8 cellular contexts compared by ENCODE assay signal in genomic region chr1:162497723-162498441, GRCh38. TPM values are rescaled to one million over a fixed set of nuclear protein-coding genes. Genes with fewer than 3 reads are reported as not detected.
DNase-seq lines count a peak whose midpoint lies in the region; ATAC-seq and TF ChIP-seq lines count a peak whose summit lies in the region.

A gene with protein sequence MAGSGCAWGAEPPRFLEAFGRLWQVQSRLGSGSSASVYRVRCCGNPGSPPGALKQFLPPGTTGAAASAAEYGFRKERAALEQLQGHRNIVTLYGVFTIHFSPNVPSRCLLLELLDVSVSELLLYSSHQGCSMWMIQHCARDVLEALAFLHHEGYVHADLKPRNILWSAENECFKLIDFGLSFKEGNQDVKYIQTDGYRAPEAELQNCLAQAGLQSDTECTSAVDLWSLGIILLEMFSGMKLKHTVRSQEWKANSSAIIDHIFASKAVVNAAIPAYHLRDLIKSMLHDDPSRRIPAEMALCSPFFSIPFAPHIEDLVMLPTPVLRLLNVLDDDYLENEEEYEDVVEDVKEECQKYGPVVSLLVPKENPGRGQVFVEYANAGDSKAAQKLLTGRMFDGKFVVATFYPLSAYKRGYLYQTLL (plus strand): TSS chr1:162497818. CDS start chr1:162498001, 183 bp downstream.

- H3K4me3 ChIP-seq in AG04449 (ENCODE audit: low read depth, low read length) (peak within 1 kb of the TSS; percentile 94), iPS-18c (ENCODE audit: insufficient read depth, low read depth, low read length) (peak within 1 kb of the TSS; percentile 87), skeletal muscle tissue (ENCODE audit: low read length in 3 of 3) (peak within 1 kb of the TSS; percentile 94 to 95 (median 95))

- H3K9ac ChIP-seq in skeletal muscle tissue (ENCODE audit: low read depth in 1 of 3, low read length in 3 of 3), result peak within 1 kb of the TSS; percentile 86 to 97 (median 95)

- POLR2A ChIA-PET in AG04449 (lab: Yijun Ruan, JAX), result no interaction called here

- H3K36me3 ChIP-seq in skeletal muscle tissue (ENCODE audit: control insufficient read depth in 3 of 3, insufficient read depth in 3 of 3, low read length in 3 of 3), result peaks cover 4 to 17% (median 12%) of the 10 kb centered on the region in 3 donors

- CTCF ChIA-PET in AG04449 (lab: Yijun Ruan, JAX), result interaction anchor here (1.0 to 1.2 kb wide), 2 partner anchors 102 to 442 kb away, joined by 3 read pairs; no protein-coding TSS in a partner anchor

- in situ Hi-C loops in T47D (cut with HindIII; ENCODE audit: low pct_unique_long_range_greater_than_20kb, low sequenced_read_pairs), result no loop called here

- H3K9me3 ChIP-seq in iPS-18c (ENCODE audit: control insufficient read depth, insufficient read depth, low read length) (peaks cover 7% of the 10 kb centered on the region), skeletal muscle tissue (ENCODE audit: control insufficient read depth in 3 of 3, low read length in 3 of 3) (no peaks in the 10 kb centered on the region)

- TF ChIP-seq CTCF in AG04449 (IDR thresholded peaks at IDR 0.05; ENCODE audit: insufficient read depth, low read length, missing control alignments) (no peak), VCaP (conservative IDR thresholded peaks at IDR 0.05) (no peak)

- H3K27ac ChIP-seq in VCaP (peak within 1 kb of the TSS; percentile 91), skeletal muscle tissue (ENCODE audit: low read depth, low read length) (peak within 1 kb of the TSS; percentile 89)

- ATAC-seq in GM18907 (IDR thresholded peaks at IDR 0.05; ENCODE audit: unreplicated experiment) (peak; percentile 98), HG03139 (IDR thresholded peaks at IDR 0.05; ENCODE audit: unreplicated experiment) (peak; percentile 93)

- H3K4me1 ChIP-seq in skeletal muscle tissue (ENCODE audit: control insufficient read depth in 3 of 3, insufficient read depth in 3 of 3, low read length in 3 of 3), result peaks cover 10 to 23% (median 19%) of the 10 kb centered on the region in 3 donors

- DNase-seq in AG04449 (ENCODE audit: low read depth, low spot score) (peak; percentile 40), NCI-H2196 treated with DMSO at 0.1 percent for 48 hours (lab: John Stamatoyannopoulos, UW; ENCODE audit: unreplicated experiment) (peak; percentile 87), T47D (ENCODE audit: low read depth in 1 of 2, low spot score in 1 of 2) (peak; percentile 92 to 94)

- no peaks in the 10 kb centered on the region for H3K27me3 ChIP-seq in skeletal muscle tissue (ENCODE audit: control insufficient read depth in 3 of 3, insufficient read depth in 3 of 3, low read length in 3 of 3)

RNA-seq across cellular contexts. Expression of the gene that starts here (rescaled TPM):
- total RNA-seq in skeletal muscle tissue, result 36.0 TPM

Comparison
In these comparisons a context has a peak if more than half of its experiments do, and no peak if none do; other contexts are left out.
1. Peak in every context shown above with its lines: DNase-seq, ATAC-seq, H3K4me3 ChIP-seq and H3K27ac ChIP-seq.
2. DNase-seq: peak in every context shown above with its lines; median percentile 93 in T47D; 87 in NCI-H2196 treated with DMSO at 0.1 percent for 48 hours; 40 in AG04449.